Comparison of ENCODE assay signal across 8 cellular contexts in the genomic region with DNA sequence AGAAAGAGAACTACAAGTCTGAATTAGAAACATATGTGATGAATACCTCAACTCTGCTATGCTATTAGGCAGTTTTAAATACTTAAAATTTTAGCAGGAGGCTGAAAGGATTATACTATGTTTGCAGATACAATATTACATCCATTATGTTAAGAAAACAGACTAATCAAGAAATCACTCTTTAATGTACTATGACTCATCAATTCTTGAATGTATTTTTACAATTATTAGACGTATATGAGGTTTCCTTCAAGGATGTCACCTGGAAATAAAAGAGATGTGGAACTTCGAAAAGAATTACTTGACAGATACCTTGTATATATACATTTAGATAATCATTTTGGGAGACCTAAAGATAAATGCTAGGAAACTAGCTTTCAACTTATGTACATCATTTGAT.
"Had no signal": no experiment of that assay in that cellular context is flagged by ENCODE, and none has a peak within 500 bp of the region (broad histone marks: within the 10 kb centered on the region; RNA-seq: fewer than 3 reads in every experiment).

No MANE protein-coding gene starts in this region.

- H2AFZ ChIP-seq: GM23338 had no signal

- DNase-seq: H9, HCEC 1CT, KG1 had no signal

- FAIRE-seq: H1, H54, HTR-8/SVneo had no signal

- H3K4me1 Mint-ChIP-seq: GM23338, H9, IgD-negative memory B cell had no signal

- H3K27ac Mint-ChIP-seq: GM23338, H9, IgD-negative memory B cell had no signal

- H3K9me3 Mint-ChIP-seq: GM23338, H9 had no signal

- H3K27me3 Mint-ChIP-seq: IgD-negative memory B cell had no signal

- H3K4me3 Mint-ChIP-seq: GM23338, H9, IgD-negative memory B cell had no signal

- H3K4me2 ChIP-seq: GM23338 had no signal

- H3K4me3 ChIP-seq: GM23338 had no signal

- H3K36me3 Mint-ChIP-seq: IgD-negative memory B cell had no signal

- ATAC-seq: GM23338 had no signal
